Comparison of ENCODE assay signal across 8 cellular contexts in the genomic region with DNA sequence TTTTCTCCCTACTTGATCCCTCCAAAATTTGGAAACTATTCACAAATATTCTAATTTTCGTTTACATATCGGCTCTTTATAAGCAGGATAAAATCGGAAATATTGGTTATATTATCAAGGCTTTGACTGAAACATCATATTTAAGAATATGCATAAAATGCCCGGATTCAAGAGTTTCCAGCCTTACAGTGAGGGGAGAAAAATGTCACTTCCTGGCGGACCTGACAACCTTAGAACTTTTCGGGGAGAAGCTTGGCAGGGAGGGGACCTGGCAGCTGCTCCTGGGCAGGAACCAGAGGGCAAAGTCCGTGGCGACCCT. TPM values are rescaled to one million over a fixed set of nuclear protein-coding genes. Genes with fewer than 3 reads are reported as not detected.
A peak's percentile ranks its signal among the peaks of the same experiment; 100 is the strongest.
DNase-seq lines count a peak whose midpoint lies in the region; ATAC-seq and TF ChIP-seq lines count a peak whose summit lies in the region.

No MANE protein-coding gene starts in this region.

- intact Hi-C loops in activated naive CD4-positive, alpha-beta T cell treated with anti-CD3 and anti-CD28 coated beads for 36 hours (cut with micrococcal nuclease), result loop anchor here (1.0 to 2.0 kb wide), 3 partner anchors 50 to 180 kb away; no protein-coding TSS in a partner anchor

- no peaks in the 10 kb centered on the region for H3K36me3 ChIP-seq in RWPE2 (ENCODE audit: low read depth)
- no peaks in the 10 kb centered on the region for H3K36me3 ChIP-seq in smooth muscle cell (ENCODE audit: low read depth)

- H3K9me3 ChIP-seq in RWPE2 (ENCODE audit: severe bottlenecking) (no peaks in the 10 kb centered on the region), smooth muscle cell (replicated peaks; ENCODE audit: low read depth) (no peaks in the 10 kb centered on the region)

- H3F3A ChIP-seq in smooth muscle cell (ENCODE audit: low read depth), result no peaks in the 10 kb centered on the region

- no peak overlapping the region for H3K27ac Mint-ChIP-seq in activated naive CD4-positive, alpha-beta T cell treated with anti-CD3 and anti-CD28 coated beads for 36 hours

- H3K27me3 ChIP-seq in RWPE2 (ENCODE audit: insufficient read depth, poor library complexity, severe bottlenecking) (no peaks in the 10 kb centered on the region), smooth muscle cell (ENCODE audit: low read depth) (no peaks in the 10 kb centered on the region)

- H3K4me1 ChIP-seq in RWPE2 (ENCODE audit: insufficient read depth, poor library complexity, severe bottlenecking) (peaks cover 6% of the 10 kb centered on the region), smooth muscle cell (ENCODE audit: low read depth) (peaks cover 12% of the 10 kb centered on the region)

- no peaks in the 10 kb centered on the region for H4K20me1 ChIP-seq in smooth muscle cell (ENCODE audit: low read depth)

- H2AFZ ChIP-seq in smooth muscle cell (ENCODE audit: low read depth), result peak overlapping the region; percentile 97

- H3K4me3 Mint-ChIP-seq in activated naive CD4-positive, alpha-beta T cell treated with anti-CD3 and anti-CD28 coated beads for 36 hours, result peak overlapping the region; percentile 54

- no peaks in the 10 kb centered on the region for H3K9me3 Mint-ChIP-seq in activated naive CD4-positive, alpha-beta T cell treated with anti-CD3 and anti-CD28 coated beads for 36 hours

- H3K79me2 ChIP-seq in smooth muscle cell (ENCODE audit: low read depth), result no peaks in the 10 kb centered on the region

- CTCF ChIA-PET in activated naive CD4-positive, alpha-beta T cell treated with anti-CD3 and anti-CD28 coated beads for 36 hours (lab: Charles Lee), result interaction anchor here (1.0 to 1.8 kb wide), 3 partner anchors 11 to 62 kb away, joined by 5 to 7 read pairs (median 5); partner anchors contain the start of gene ACSM6

- peak overlapping the region; percentile 57 for H3K4me3 ChIP-seq in RWPE2 (ENCODE audit: severe bottlenecking)
- H3K4me3 ChIP-seq in fibroblast of the aortic adventitia (ENCODE audit: low read depth, low read length), result peak overlapping the region; percentile 70
- peak overlapping the region; percentile 86 for H3K4me3 ChIP-seq in smooth muscle cell

- DNase-seq in activated naive CD4-positive, alpha-beta T cell treated with anti-CD3 and anti-CD28 coated beads for 36 hours, result no peak
- no peak for DNase-seq in activated naive CD4-positive, alpha-beta T cell treated with anti-CD3 and anti-CD28 coated beads, Interleukin-2, amount 50 U/mL, for 16 hours
- DNase-seq in RWPE2 (ENCODE audit: low spot score) (no peak), fibroblast of the aortic adventitia (ENCODE audit: low read depth) (peak; percentile 21), smooth muscle cell (lab: John Stamatoyannopoulos, UW; ENCODE audit: unreplicated experiment) (no peak), inferior parietal cortex (ENCODE audit: extremely low spot score) (no peak), NK-92 (lab: John Stamatoyannopoulos, UW; ENCODE audit: unreplicated experiment) (no peak)

- peaks cover 3% of the 10 kb centered on the region for H3K4me1 Mint-ChIP-seq in activated naive CD4-positive, alpha-beta T cell treated with anti-CD3 and anti-CD28 coated beads for 36 hours (ENCODE audit: low read depth)

- ATAC-seq in RWPE2 (ENCODE audit: low read depth) (no peak), HG02840 (IDR thresholded peaks at IDR 0.05; ENCODE audit: low FRiP score, unreplicated experiment) (no peak)

- TF ChIP-seq CTCF in RWPE2 (IDR thresholded peaks at IDR 0.05; ENCODE audit: poor library complexity, severe bottlenecking) (no peak), fibroblast of the aortic adventitia (IDR thresholded peaks at IDR 0.05; ENCODE audit: insufficient read depth, low read length) (no peak), smooth muscle cell (IDR thresholded peaks at IDR 0.05; ENCODE audit: borderline replicate concordance, insufficient read depth, poor library complexity, severe bottlenecking) (no peak)

- peak overlapping the region; percentile 79 for H3K9ac ChIP-seq in smooth muscle cell (ENCODE audit: low read depth)

- H3K4me2 ChIP-seq in smooth muscle cell, result peak overlapping the region; percentile 92

- H3K36me3 Mint-ChIP-seq in activated naive CD4-positive, alpha-beta T cell treated with anti-CD3 and anti-CD28 coated beads for 36 hours (ENCODE audit: low read depth), result no peaks in the 10 kb centered on the region

- 9% methylated on average over 8 of the region's 8 CpGs for WGBS in smooth muscle cell (ENCODE audit: low lambda C conversion rate)

- no peak overlapping the region for H3K27ac ChIP-seq in RWPE2 (ENCODE audit: poor library complexity, severe bottlenecking)
- no peak overlapping the region for H3K27ac ChIP-seq in smooth muscle cell (ENCODE audit: low read depth)

- H3K27me3 Mint-ChIP-seq in activated naive CD4-positive, alpha-beta T cell treated with anti-CD3 and anti-CD28 coated beads for 36 hours (ENCODE audit: low read depth), result peaks cover 28% of the 10 kb centered on the region

RNA-seq across cellular contexts. Expression of gene ACSM6, which starts 10.9 kb away (rescaled TPM):
- not detected for total RNA-seq in activated naive CD4-positive, alpha-beta T cell treated with anti-CD3 and anti-CD28 coated beads for 36 hours
- total RNA-seq in fibroblast of the aortic adventitia (ENCODE audit: low replicate concordance), result not detected in 2 replicates
- not detected in 2 replicates for total RNA-seq in smooth muscle cell
- 0.28 TPM in 1 of 2 replicates, not detected in the other for polyA plus RNA-seq in smooth muscle cell
